In genomic region chr7:39062811-39063210, GRCh38 we compare ENCODE assay signal across 21 cellular contexts.
DNase-seq lines count a peak whose midpoint lies in the region; ATAC-seq, FAIRE-seq and TF ChIP-seq lines count a peak whose summit lies in the region.
"Had no signal": no experiment of that assay in that cellular context is flagged by ENCODE, and none has a peak within 500 bp of the region (broad histone marks: within the 10 kb centered on the region; RNA-seq: fewer than 3 reads in every experiment).

No MANE protein-coding gene starts in this region.

- no peak overlapping the region for H3K27ac ChIP-seq in suprapubic skin
- H3K27ac ChIP-seq: C4-2B, HL-60 had no signal

- peak; percentile 83 for FAIRE-seq in RCC 7860 (lab: Jason Lieb, UNC)
- FAIRE-seq: A204.1, GM12892, H1, K562 had no signal

- no peak for TF ChIP-seq CTCF in nephron (IDR thresholded peaks at IDR 0.05; ENCODE audit: unreplicated experiment in 3 of 3)
- no peak for TF ChIP-seq CTCF in suprapubic skin (IDR thresholded peaks at IDR 0.05)

- no peak for ATAC-seq in GM21529 (IDR thresholded peaks at IDR 0.05; ENCODE audit: unreplicated experiment)
- ATAC-seq in GM21360 (IDR thresholded peaks at IDR 0.05; ENCODE audit: unreplicated experiment): no peak
- ATAC-seq: K562 had no signal

- H3K4me1 ChIP-seq in suprapubic skin: no peaks in the 10 kb centered on the region
- H3K4me1 ChIP-seq: Caco-2 had no signal

- DNase-seq in RCC 7860 (ENCODE audit: low spot score) (peak; percentile 14), kidney glomerular epithelial cell (lab: John Stamatoyannopoulos, UW) (peak; percentile 53), suprapubic skin (ENCODE audit: low spot score in 2 of 2) (no peak)
- no peak for DNase-seq in activated CD4-positive, alpha-beta T cell treated with anti-CD3 and anti-CD28 coated beads, Interleukin-2, amount 50 U/mL, for 48 hours
- DNase-seq: AML-193; Caco-2; CD4-positive, alpha-beta T cell; DMS153; DMS79; GDM1; H9; IMR-90 had no signal

- no peaks in the 10 kb centered on the region for H3K36me3 Mint-ChIP-seq in nephron (ENCODE audit: low read depth)

- H3K4me3 Mint-ChIP-seq in nephron: no peak overlapping the region
- H3K4me3 Mint-ChIP-seq: CD4-positive, alpha-beta T cell; H9 had no signal

- H3K9me3 Mint-ChIP-seq in nephron: no peaks in the 10 kb centered on the region
- H3K9me3 Mint-ChIP-seq: H9 had no signal

- no peak for TF ChIP-seq POLR2A in suprapubic skin (IDR thresholded peaks at IDR 0.05)

- no peaks in the 10 kb centered on the region for H3K4me1 Mint-ChIP-seq in nephron

- no peaks in the 10 kb centered on the region for H3K27me3 Mint-ChIP-seq in nephron (ENCODE audit: low read depth)
- H3K27me3 Mint-ChIP-seq: CD4-positive, alpha-beta T cell had no signal

- no peak for TF ChIP-seq EP300 in suprapubic skin (IDR thresholded peaks at IDR 0.05)

- peak overlapping the region; percentile 88 to 93 (median 92) for H3K27ac Mint-ChIP-seq in nephron
- H3K27ac Mint-ChIP-seq: CD4-positive, alpha-beta T cell had no signal

- WGBS in suprapubic skin: 78% methylated on average over 4 of the region's 4 CpGs

- H3K4me3 ChIP-seq in suprapubic skin: no peak overlapping the region
- H3K4me3 ChIP-seq: K562 had no signal

- H3K9me3 ChIP-seq in suprapubic skin: no peaks in the 10 kb centered on the region
- H3K9me3 ChIP-seq: Caco-2 had no signal

- H3K27me3 ChIP-seq in suprapubic skin: no peaks in the 10 kb centered on the region

- H3K36me3 ChIP-seq in suprapubic skin: no peaks in the 10 kb centered on the region

Comparison
In these comparisons a context has a peak if more than half of its experiments do, and no peak if none do; other contexts are left out.
1. DNase-seq: peak in RCC 7860 (single experiment) and kidney glomerular epithelial cell (single experiment); none in suprapubic skin (0 of 2) and activated CD4-positive, alpha-beta T cell treated with anti-CD3 and anti-CD28 coated beads, Interleukin-2, amount 50 U/mL, for 48 hours (0 of 2).